1 cellular context compared by ENCODE assay signal in the genomic region with DNA sequence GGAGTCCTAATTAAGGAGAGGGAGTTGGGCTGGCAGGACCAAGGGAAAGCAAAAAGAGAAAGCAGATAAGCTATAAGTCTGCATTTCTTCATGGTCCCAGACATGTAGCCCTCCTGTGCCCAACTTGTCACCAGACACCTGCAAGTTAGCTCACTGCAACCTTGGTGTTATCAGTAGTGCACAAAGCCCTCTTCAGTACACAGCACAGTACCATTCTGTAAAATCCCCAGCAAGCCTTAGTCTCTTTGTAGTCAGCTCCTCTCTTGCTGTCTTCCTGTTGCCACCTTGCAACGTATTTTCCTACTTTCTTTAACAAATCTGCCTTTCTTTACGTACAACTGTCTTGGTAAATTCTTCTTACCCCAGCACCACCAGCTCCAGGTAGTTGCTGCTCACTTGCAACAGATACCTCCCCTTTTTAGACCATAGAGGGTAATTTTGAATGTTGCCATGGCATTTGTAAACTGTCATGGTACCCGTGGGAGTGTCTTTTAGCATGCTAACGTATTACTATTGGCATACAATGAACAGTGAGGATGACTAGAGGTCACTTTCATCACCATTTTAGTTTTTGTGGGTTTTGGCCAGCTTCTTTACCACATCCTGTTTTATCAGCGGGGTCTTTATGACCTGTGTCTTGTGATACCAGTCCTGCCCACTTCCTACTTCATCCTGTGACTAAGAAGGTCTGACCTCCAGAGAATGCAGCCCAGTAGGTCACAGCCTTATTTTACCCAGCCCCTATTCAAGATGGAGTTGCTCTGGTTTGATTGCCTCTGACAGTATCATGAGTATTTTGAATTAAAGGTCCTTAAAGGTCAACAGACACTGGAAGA.
TF ChIP-seq lines count a peak whose summit lies in the region.

No MANE protein-coding gene starts in this region.

TF ChIP-seq in K562, 482 proteins besides CTCF, POLR2A, EP300 and RAD21 (continued from another document and continues in another):
- TF ChIP-seq, protein P1, sequence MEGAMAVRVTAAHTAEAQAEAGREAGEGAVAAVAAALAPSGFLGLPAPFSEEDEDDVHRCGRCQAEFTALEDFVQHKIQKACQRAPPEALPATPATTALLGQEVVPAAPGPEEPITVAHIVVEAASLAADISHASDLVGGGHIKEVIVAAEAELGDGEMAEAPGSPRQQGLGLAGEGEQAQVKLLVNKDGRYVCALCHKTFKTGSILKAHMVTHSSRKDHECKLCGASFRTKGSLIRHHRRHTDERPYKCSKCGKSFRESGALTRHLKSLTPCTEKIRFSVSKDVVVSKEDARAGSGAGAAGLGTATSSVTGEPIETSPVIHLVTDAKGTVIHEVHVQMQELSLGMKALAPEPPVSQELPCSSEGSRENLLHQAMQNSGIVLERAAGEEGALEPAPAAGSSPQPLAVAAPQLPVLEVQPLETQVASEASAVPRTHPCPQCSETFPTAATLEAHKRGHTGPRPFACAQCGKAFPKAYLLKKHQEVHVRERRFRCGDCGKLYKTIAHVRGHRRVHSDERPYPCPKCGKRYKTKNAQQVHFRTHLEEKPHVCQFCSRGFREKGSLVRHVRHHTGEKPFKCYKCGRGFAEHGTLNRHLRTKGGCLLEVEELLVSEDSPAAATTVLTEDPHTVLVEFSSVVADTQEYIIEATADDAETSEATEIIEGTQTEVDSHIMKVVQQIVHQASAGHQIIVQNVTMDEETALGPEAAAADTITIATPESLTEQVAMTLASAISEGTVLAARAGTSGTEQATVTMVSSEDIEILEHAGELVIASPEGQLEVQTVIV (CRISPR knock-in tag; IDR thresholded peaks at IDR 0.05; ENCODE audit: borderline replicate concordance): peak; percentile 81
- TF ChIP-seq, protein P2, sequence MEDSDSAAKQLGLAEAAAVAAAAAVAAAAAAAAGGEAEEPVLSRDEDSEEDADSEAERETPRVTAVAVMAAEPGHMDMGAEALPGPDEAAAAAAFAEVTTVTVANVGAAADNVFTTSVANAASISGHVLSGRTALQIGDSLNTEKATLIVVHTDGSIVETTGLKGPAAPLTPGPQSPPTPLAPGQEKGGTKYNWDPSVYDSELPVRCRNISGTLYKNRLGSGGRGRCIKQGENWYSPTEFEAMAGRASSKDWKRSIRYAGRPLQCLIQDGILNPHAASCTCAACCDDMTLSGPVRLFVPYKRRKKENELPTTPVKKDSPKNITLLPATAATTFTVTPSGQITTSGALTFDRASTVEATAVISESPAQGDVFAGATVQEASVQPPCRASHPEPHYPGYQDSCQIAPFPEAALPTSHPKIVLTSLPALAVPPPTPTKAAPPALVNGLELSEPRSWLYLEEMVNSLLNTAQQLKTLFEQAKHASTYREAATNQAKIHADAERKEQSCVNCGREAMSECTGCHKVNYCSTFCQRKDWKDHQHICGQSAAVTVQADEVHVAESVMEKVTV (CRISPR knock-in tag; IDR thresholded peaks at IDR 0.05): peak; percentile 71
- TF ChIP-seq, protein P3, sequence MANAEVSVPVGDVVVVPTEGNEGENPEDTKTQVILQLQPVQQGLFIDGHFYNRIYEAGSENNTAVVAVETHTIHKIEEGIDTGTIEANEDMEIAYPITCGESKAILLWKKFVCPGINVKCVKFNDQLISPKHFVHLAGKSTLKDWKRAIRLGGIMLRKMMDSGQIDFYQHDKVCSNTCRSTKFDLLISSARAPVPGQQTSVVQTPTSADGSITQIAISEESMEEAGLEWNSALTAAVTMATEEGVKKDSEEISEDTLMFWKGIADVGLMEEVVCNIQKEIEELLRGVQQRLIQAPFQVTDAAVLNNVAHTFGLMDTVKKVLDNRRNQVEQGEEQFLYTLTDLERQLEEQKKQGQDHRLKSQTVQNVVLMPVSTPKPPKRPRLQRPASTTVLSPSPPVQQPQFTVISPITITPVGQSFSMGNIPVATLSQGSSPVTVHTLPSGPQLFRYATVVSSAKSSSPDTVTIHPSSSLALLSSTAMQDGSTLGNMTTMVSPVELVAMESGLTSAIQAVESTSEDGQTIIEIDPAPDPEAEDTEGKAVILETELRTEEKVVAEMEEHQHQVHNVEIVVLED (CRISPR knock-in tag; IDR thresholded peaks at IDR 0.05): peak; percentile 73
- TF ChIP-seq ZNF165 (CRISPR knock-in tag; IDR thresholded peaks at IDR 0.05; ENCODE audit: borderline replicate concordance) (peak; percentile 98), ETV5 (CRISPR knock-in tag; IDR thresholded peaks at IDR 0.05; ENCODE audit: low read depth) (0 out of 2 replicates have a peak, but pooled peaks have one; percentile 51), ZNF766 (CRISPR knock-in tag; conservative IDR thresholded peaks at IDR 0.05) (peak; percentile 98), HDAC2 (IDR thresholded peaks at IDR 0.05) (no peak), CXXC5 (CRISPR knock-in tag; IDR thresholded peaks at IDR 0.05) (peak; percentile 76), ZNF583 (CRISPR knock-in tag; IDR thresholded peaks at IDR 0.05) (peak; percentile 96), TEAD1 (CRISPR knock-in tag; IDR thresholded peaks at IDR 0.05) (peak in 1 of 2 experiments; percentile 98; a peak in 2 of 4 replicates), MYC (IDR thresholded peaks at IDR 0.05; ENCODE audit: low read depth, low read length) (no peak), MYC (CRISPR knock-in tag; IDR thresholded peaks at IDR 0.05; ENCODE audit: borderline replicate concordance, low read depth) (peak; percentile 92; the same call in 1 of the 2 replicates), CCNT2 (IDR thresholded peaks at IDR 0.05; ENCODE audit: borderline replicate concordance, extremely low read depth, insufficient read length, low read depth, low read length) (no peak), ZNF311 (CRISPR knock-in tag; IDR thresholded peaks at IDR 0.05) (peak; percentile 99), MECOM (CRISPR knock-in tag; IDR thresholded peaks at IDR 0.05) (peak; percentile 57; the same call in 1 of the 2 replicates), ZNF589 (CRISPR knock-in tag; IDR thresholded peaks at IDR 0.05; ENCODE audit: low read depth) (peak; percentile 100), ZNF212 (CRISPR knock-in tag; IDR thresholded peaks at IDR 0.05) (peak; percentile 93), GTF2A2 (tag; IDR thresholded peaks at IDR 0.05) (peak; percentile 76; the same call in 1 of the 2 replicates), RFX7 (CRISPR knock-in tag; IDR thresholded peaks at IDR 0.05) (0 out of 2 replicates have a peak, but pooled peaks have one; percentile 63), CREM (IDR thresholded peaks at IDR 0.05; ENCODE audit: low read depth) (0 out of 2 replicates have a peak, but pooled peaks have one; percentile 6), ZNF239 (CRISPR knock-in tag; IDR thresholded peaks at IDR 0.05) (peak; percentile 96), ZNF76 (CRISPR knock-in tag; IDR thresholded peaks at IDR 0.05; ENCODE audit: borderline replicate concordance) (peak; percentile 98), NR2F6 (CRISPR knock-in tag; IDR thresholded peaks at IDR 0.05) (no peak), MCM7 (IDR thresholded peaks at IDR 0.05) (no peak), ZNF174 (CRISPR knock-in tag; IDR thresholded peaks at IDR 0.05) (peak; percentile 91), ETV1 (tag; conservative IDR thresholded peaks at IDR 0.05; ENCODE audit: low read depth) (peak; percentile 62), ZNF134 (CRISPR knock-in tag; conservative IDR thresholded peaks at IDR 0.05) (peak; percentile 91), ELF4 (CRISPR knock-in tag; IDR thresholded peaks at IDR 0.05) (peak; percentile 82), ZNF175 (CRISPR knock-in tag; IDR thresholded peaks at IDR 0.05; ENCODE audit: low read depth) (peak; percentile 100), SPI1 (IDR thresholded peaks at IDR 0.05; ENCODE audit: borderline replicate concordance, low read depth, low read length) (0 out of 2 replicates have a peak, but pooled peaks have one; percentile 45), ZFP1 (CRISPR knock-in tag; IDR thresholded peaks at IDR 0.05) (peak; percentile 90), ZNF668 (CRISPR knock-in tag; IDR thresholded peaks at IDR 0.05) (peak; percentile 75; the same call in 1 of the 2 replicates), SIX5 (IDR thresholded peaks at IDR 0.05; ENCODE audit: borderline replicate concordance in 1 of 2, insufficient read depth in 1 of 2, low read depth in 1 of 2, low read length in 2 of 2) (no peak), ZNF830 (CRISPR knock-in tag; IDR thresholded peaks at IDR 0.05) (peak; percentile 86; the same call in 1 of the 2 replicates), NR2C2 (CRISPR knock-in tag; IDR thresholded peaks at IDR 0.05) (no peak), NR2C2 (tag; IDR thresholded peaks at IDR 0.05) (peak; percentile 92), FOXA3 (CRISPR knock-in tag; conservative IDR thresholded peaks at IDR 0.05 in 1 of 2, IDR thresholded peaks at IDR 0.05 in 1 of 2) (peak; percentile 42 to 57; a peak in 2 of 4 replicates)
- TF ChIP-seq, protein P4, sequence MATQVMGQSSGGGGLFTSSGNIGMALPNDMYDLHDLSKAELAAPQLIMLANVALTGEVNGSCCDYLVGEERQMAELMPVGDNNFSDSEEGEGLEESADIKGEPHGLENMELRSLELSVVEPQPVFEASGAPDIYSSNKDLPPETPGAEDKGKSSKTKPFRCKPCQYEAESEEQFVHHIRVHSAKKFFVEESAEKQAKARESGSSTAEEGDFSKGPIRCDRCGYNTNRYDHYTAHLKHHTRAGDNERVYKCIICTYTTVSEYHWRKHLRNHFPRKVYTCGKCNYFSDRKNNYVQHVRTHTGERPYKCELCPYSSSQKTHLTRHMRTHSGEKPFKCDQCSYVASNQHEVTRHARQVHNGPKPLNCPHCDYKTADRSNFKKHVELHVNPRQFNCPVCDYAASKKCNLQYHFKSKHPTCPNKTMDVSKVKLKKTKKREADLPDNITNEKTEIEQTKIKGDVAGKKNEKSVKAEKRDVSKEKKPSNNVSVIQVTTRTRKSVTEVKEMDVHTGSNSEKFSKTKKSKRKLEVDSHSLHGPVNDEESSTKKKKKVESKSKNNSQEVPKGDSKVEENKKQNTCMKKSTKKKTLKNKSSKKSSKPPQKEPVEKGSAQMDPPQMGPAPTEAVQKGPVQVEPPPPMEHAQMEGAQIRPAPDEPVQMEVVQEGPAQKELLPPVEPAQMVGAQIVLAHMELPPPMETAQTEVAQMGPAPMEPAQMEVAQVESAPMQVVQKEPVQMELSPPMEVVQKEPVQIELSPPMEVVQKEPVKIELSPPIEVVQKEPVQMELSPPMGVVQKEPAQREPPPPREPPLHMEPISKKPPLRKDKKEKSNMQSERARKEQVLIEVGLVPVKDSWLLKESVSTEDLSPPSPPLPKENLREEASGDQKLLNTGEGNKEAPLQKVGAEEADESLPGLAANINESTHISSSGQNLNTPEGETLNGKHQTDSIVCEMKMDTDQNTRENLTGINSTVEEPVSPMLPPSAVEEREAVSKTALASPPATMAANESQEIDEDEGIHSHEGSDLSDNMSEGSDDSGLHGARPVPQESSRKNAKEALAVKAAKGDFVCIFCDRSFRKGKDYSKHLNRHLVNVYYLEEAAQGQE (CRISPR knock-in tag; IDR thresholded peaks at IDR 0.05; ENCODE audit: low read depth): peak; percentile 86; the same call in 1 of the 2 replicates
- TF ChIP-seq, protein P5, sequence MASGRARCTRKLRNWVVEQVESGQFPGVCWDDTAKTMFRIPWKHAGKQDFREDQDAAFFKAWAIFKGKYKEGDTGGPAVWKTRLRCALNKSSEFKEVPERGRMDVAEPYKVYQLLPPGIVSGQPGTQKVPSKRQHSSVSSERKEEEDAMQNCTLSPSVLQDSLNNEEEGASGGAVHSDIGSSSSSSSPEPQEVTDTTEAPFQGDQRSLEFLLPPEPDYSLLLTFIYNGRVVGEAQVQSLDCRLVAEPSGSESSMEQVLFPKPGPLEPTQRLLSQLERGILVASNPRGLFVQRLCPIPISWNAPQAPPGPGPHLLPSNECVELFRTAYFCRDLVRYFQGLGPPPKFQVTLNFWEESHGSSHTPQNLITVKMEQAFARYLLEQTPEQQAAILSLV (tag; IDR thresholded peaks at IDR 0.05): peak; percentile 74; the same call in 1 of the 2 replicates
- TF ChIP-seq, protein P6, sequence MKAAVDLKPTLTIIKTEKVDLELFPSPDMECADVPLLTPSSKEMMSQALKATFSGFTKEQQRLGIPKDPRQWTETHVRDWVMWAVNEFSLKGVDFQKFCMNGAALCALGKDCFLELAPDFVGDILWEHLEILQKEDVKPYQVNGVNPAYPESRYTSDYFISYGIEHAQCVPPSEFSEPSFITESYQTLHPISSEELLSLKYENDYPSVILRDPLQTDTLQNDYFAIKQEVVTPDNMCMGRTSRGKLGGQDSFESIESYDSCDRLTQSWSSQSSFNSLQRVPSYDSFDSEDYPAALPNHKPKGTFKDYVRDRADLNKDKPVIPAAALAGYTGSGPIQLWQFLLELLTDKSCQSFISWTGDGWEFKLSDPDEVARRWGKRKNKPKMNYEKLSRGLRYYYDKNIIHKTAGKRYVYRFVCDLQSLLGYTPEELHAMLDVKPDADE (conservative IDR thresholded peaks at IDR 0.05; ENCODE audit: control insufficient read depth, low read depth, low read length): no peak
- TF ChIP-seq, protein P7, sequence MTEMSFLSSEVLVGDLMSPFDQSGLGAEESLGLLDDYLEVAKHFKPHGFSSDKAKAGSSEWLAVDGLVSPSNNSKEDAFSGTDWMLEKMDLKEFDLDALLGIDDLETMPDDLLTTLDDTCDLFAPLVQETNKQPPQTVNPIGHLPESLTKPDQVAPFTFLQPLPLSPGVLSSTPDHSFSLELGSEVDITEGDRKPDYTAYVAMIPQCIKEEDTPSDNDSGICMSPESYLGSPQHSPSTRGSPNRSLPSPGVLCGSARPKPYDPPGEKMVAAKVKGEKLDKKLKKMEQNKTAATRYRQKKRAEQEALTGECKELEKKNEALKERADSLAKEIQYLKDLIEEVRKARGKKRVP (CRISPR knock-in tag; IDR thresholded peaks at IDR 0.05): peak; percentile 90
- TF ChIP-seq, protein P8, sequence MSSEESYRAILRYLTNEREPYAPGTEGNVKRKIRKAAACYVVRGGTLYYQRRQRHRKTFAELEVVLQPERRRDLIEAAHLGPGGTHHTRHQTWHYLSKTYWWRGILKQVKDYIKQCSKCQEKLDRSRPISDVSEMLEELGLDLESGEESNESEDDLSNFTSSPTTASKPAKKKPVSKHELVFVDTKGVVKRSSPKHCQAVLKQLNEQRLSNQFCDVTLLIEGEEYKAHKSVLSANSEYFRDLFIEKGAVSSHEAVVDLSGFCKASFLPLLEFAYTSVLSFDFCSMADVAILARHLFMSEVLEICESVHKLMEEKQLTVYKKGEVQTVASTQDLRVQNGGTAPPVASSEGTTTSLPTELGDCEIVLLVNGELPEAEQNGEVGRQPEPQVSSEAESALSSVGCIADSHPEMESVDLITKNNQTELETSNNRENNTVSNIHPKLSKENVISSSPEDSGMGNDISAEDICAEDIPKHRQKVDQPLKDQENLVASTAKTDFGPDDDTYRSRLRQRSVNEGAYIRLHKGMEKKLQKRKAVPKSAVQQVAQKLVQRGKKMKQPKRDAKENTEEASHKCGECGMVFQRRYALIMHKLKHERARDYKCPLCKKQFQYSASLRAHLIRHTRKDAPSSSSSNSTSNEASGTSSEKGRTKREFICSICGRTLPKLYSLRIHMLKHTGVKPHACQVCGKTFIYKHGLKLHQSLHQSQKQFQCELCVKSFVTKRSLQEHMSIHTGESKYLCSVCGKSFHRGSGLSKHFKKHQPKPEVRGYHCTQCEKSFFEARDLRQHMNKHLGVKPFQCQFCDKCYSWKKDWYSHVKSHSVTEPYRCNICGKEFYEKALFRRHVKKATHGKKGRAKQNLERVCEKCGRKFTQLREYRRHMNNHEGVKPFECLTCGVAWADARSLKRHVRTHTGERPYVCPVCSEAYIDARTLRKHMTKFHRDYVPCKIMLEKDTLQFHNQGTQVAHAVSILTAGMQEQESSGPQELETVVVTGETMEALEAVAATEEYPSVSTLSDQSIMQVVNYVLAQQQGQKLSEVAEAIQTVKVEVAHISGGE (CRISPR knock-in tag; IDR thresholded peaks at IDR 0.05): peak in 1 of 3 experiments; percentile 80; a peak in 2 of 6 replicates
- TF ChIP-seq, protein P9, sequence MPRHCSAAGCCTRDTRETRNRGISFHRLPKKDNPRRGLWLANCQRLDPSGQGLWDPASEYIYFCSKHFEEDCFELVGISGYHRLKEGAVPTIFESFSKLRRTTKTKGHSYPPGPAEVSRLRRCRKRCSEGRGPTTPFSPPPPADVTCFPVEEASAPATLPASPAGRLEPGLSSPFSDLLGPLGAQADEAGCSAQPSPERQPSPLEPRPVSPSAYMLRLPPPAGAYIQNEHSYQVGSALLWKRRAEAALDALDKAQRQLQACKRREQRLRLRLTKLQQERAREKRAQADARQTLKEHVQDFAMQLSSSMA (CRISPR knock-in tag; IDR thresholded peaks at IDR 0.05): 0 out of 2 replicates have a peak, but pooled peaks have one; percentile 69
